In genomic region chr12:6476496-6476895, GRCh38 we compare ENCODE assay signal across 1 cellular context.
TF ChIP-seq lines count a peak whose summit lies in the region.

No MANE protein-coding gene starts in this region.

TF ChIP-seq in IMR-90, 13 proteins besides CTCF, POLR2A, EP300 and RAD21:
- TF ChIP-seq CHD1 (IDR thresholded peaks at IDR 0.05; ENCODE audit: low read depth, low read length) (no peak), FOS (IDR thresholded peaks at IDR 0.05; ENCODE audit: low read depth, low read length) (peak; percentile 23; the same call in 1 of the 2 replicates)
